In the genomic region with DNA sequence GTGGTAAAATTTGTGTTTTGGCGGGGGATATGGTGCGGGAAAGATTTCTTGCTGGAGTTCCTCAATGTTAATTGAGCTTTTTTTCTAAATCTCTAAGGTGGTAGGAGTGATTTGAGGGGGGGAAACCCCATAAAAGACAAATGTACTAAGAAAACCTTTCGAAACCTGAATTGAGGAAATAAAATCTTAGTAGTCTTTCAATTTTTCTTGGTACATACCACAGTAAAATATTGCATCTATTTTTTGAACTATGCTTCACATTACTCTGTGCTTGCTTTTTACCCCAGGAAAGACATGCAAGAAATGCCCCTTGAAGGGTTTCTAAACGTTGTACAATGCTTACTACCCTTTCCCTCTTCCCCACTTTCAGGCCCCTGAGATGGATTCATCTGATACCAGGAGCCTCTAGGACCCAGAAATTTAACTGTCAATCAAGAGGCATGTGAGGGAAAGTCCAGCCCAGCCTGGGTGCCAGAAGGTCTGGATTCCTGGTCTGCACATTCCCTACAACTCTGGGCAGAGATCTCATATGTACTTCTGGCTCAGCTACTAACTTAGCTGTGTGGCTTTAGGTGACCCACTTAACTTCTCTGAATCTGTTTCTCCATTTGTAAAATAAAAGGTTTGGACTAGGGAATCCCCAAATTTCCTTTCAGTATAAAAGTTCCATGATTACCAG, we compare ENCODE assay signal across 8 cellular contexts. TPM values are rescaled to one million over a fixed set of nuclear protein-coding genes. Genes with fewer than 3 reads are reported as not detected.
DNase-seq lines count a peak whose midpoint lies in the region; ATAC-seq and TF ChIP-seq lines count a peak whose summit lies in the region.

No MANE protein-coding gene starts in this region.

- H3K9me3 ChIP-seq in CD8-positive, alpha-beta T cell (ENCODE audit: low read length) = no peaks in the 10 kb centered on the region
- no peaks in the 10 kb centered on the region for H3K9me3 ChIP-seq in HCT116 (ENCODE audit: control insufficient read depth in 1 of 2, insufficient read depth in 1 of 2, low read depth in 1 of 2, low read length in 2 of 2)

- H3K9me2 ChIP-seq in HCT116 (ENCODE audit: insufficient read depth) = no peaks in the 10 kb centered on the region

- H3K9ac ChIP-seq in HCT116 (ENCODE audit: low read length) = peak overlapping the region; percentile 20; the same call in 1 of the 2 replicates

- peaks cover 99% of the 10 kb centered on the region for H3K4me1 ChIP-seq in CD8-positive, alpha-beta T cell (ENCODE audit: insufficient read depth, low read length)
- peaks cover 11 to 22% of the 10 kb centered on the region in 2 experiments for H3K4me1 ChIP-seq in HCT116 (ENCODE audit: control insufficient read depth in 1 of 2, insufficient read depth in 2 of 2, low read length in 2 of 2)

- H3K9me3 Mint-ChIP-seq in CD8-positive, alpha-beta T cell = no peaks in the 10 kb centered on the region
- peaks cover 2% of the 10 kb centered on the region for H3K9me3 Mint-ChIP-seq in activated naive CD8-positive, alpha-beta T cell treated with anti-CD3 and anti-CD28 coated beads for 36 hours
- H3K9me3 Mint-ChIP-seq in naive B cell = no peaks in the 10 kb centered on the region

- peak overlapping the region; percentile 66 for H3K4me3 Mint-ChIP-seq in CD8-positive, alpha-beta T cell
- H3K4me3 Mint-ChIP-seq in activated naive CD8-positive, alpha-beta T cell treated with anti-CD3 and anti-CD28 coated beads for 36 hours = peak overlapping the region; percentile 68
- peak overlapping the region; percentile 74 to 100 (median 86) for H3K4me3 Mint-ChIP-seq in naive B cell

- TF ChIP-seq RAD21 in HCT116 (IDR thresholded peaks at IDR 0.05; ENCODE audit: low read depth) = no peak

- no peaks in the 10 kb centered on the region for H3K36me3 ChIP-seq in CD8-positive, alpha-beta T cell (ENCODE audit: insufficient read depth, low read length)
- no peaks in the 10 kb centered on the region for H3K36me3 ChIP-seq in HCT116 (ENCODE audit: control insufficient read depth in 1 of 2, insufficient read depth in 2 of 2, low read length in 2 of 2)

- CTCF ChIA-PET in CD8-positive, alpha-beta T cell (lab: Charles Lee) = interaction anchor here (2.2 to 3.3 kb wide), 3 partner anchors 8 to 63 kb away, joined by 6 to 15 read pairs (median 12); no protein-coding TSS in a partner anchor
- CTCF ChIA-PET in HCT116 (lab: Charles Lee) = no interaction called here
- CTCF ChIA-PET in GM10248 (lab: Yijun Ruan, JAX) = interaction anchor here (1.2 to 4.7 kb wide), 4 partner anchors 14 to 23 kb away, joined by 3 to 27 read pairs (median 5); no protein-coding TSS in a partner anchor

- no peak for TF ChIP-seq POLR2A in HCT116 (IDR thresholded peaks at IDR 0.05; ENCODE audit: borderline replicate concordance, extremely low read depth, insufficient read depth, insufficient read length)

- no peak for TF ChIP-seq CTCF in CD8-positive, alpha-beta T cell (IDR thresholded peaks at IDR 0.05)
- TF ChIP-seq CTCF in HCT116 (IDR thresholded peaks at IDR 0.05 in 2 of 3, conservative IDR thresholded peaks at IDR 0.05 in 1 of 3; ENCODE audit: borderline replicate concordance in 1 of 3, insufficient read depth in 1 of 3, low read depth in 2 of 3, low read length in 2 of 3) (no peak), GM10248 (IDR thresholded peaks at IDR 0.05; ENCODE audit: control extremely low read depth, extremely low read depth, low read depth, missing control alignments) (no peak)

- peak overlapping the region; percentile 63 for H3K4me2 ChIP-seq in HCT116 (ENCODE audit: low read length)

- ATAC-seq in CD8-positive, alpha-beta T cell = no peak
- peak; percentile 68 for ATAC-seq in HCT116
- peak; percentile 49 to 51 for ATAC-seq in naive B cell (ENCODE audit: low read depth in 2 of 2)
- no peak for ATAC-seq in GM21360 (IDR thresholded peaks at IDR 0.05; ENCODE audit: unreplicated experiment)

- H3K36me3 Mint-ChIP-seq in CD8-positive, alpha-beta T cell = peaks cover 5% of the 10 kb centered on the region
- peaks cover 9% of the 10 kb centered on the region for H3K36me3 Mint-ChIP-seq in activated naive CD8-positive, alpha-beta T cell treated with anti-CD3 and anti-CD28 coated beads for 36 hours
- H3K36me3 Mint-ChIP-seq in naive B cell = no peaks in the 10 kb centered on the region

- H3K27me3 Mint-ChIP-seq in CD8-positive, alpha-beta T cell (ENCODE audit: low read depth) = no peaks in the 10 kb centered on the region
- H3K27me3 Mint-ChIP-seq in activated naive CD8-positive, alpha-beta T cell treated with anti-CD3 and anti-CD28 coated beads for 36 hours = no peaks in the 10 kb centered on the region
- no peaks in the 10 kb centered on the region for H3K27me3 Mint-ChIP-seq in naive B cell

- H3K27me3 ChIP-seq in CD8-positive, alpha-beta T cell (ENCODE audit: insufficient read depth, low read length) = no peaks in the 10 kb centered on the region
- H3K27me3 ChIP-seq in HCT116 (ENCODE audit: insufficient read depth, low read length) = no peaks in the 10 kb centered on the region

- no peaks in the 10 kb centered on the region for H4K20me1 ChIP-seq in HCT116 (ENCODE audit: insufficient read depth)

- RAD21 ChIA-PET in HCT116 (lab: Charles Lee; ENCODE audit: low non-redundant PET in 1 of 2, low total read pairs in 2 of 2, uncharacterized antibody in 2 of 2, unreplicated experiment in 2 of 2) = no interaction called here

- H2AFZ ChIP-seq in HCT116 (ENCODE audit: low read depth, low read length, poor library complexity, severe bottlenecking) = peak overlapping the region; percentile 59

- no TSS peak for BruUV-seq in HCT116 (replicated peaks; lab: Mats Ljungman, UMichigan)

- no peaks in the 10 kb centered on the region for H3K79me2 ChIP-seq in HCT116 (ENCODE audit: insufficient read depth, low read length)

- POLR2A ChIA-PET in CD8-positive, alpha-beta T cell (lab: Charles Lee) = interaction anchor here (1.0 to 2.8 kb wide), 7 partner anchors 8 to 63 kb away, joined by 3 to 18 read pairs (median 10); a partner anchor contains a TSS
- POLR2A ChIA-PET in HCT116 (lab: Charles Lee) = no interaction called here
- POLR2A ChIA-PET in GM10248 (lab: Yijun Ruan, JAX) = interaction anchor here (1.0 to 1.8 kb wide), 3 partner anchors 21 to 24 kb away, joined by 3 to 4 read pairs (median 4); no protein-coding TSS in a partner anchor

- peak overlapping the region; percentile 98 for H3K27ac Mint-ChIP-seq in CD8-positive, alpha-beta T cell
- peak overlapping the region; percentile 95 for H3K27ac Mint-ChIP-seq in activated naive CD8-positive, alpha-beta T cell treated with anti-CD3 and anti-CD28 coated beads for 36 hours
- H3K27ac Mint-ChIP-seq in naive B cell = peak overlapping the region; percentile 97 to 100 (median 98)

- intact Hi-C loops in CD8-positive, alpha-beta T cell (cut with DNase I, micrococcal nuclease) = loop anchor here in 1 of 2 experiments (10.0 kb wide), 1 partner anchor 661 kb away; a partner anchor contains a TSS
- intact Hi-C loops in HCT116 (cut with micrococcal nuclease) = no loop called here

- H3K4me3 ChIP-seq in CD8-positive, alpha-beta T cell (ENCODE audit: low read depth, low read length) = peak overlapping the region; percentile 36
- peak overlapping the region in 1 of 2 experiments; percentile 16; a peak in 2 of 4 replicates for H3K4me3 ChIP-seq in HCT116 (replicated peaks in 1 of 2; ENCODE audit: low read depth in 1 of 2, low read length in 2 of 2)

- peak overlapping the region; percentile 77 for H3K27ac ChIP-seq in CD8-positive, alpha-beta T cell (ENCODE audit: low read depth, low read length)
- no peak overlapping the region for H3K27ac ChIP-seq in HCT116 (ENCODE audit: low read depth, low read length)

- H3K4me1 Mint-ChIP-seq in CD8-positive, alpha-beta T cell (ENCODE audit: low read depth) = peaks cover 98% of the 10 kb centered on the region
- peaks cover 93% of the 10 kb centered on the region for H3K4me1 Mint-ChIP-seq in activated naive CD8-positive, alpha-beta T cell treated with anti-CD3 and anti-CD28 coated beads for 36 hours
- H3K4me1 Mint-ChIP-seq in naive B cell = peaks cover 72 to 99% (median 90%) of the 10 kb centered on the region in 3 donors

- no peak for DNase-seq in CD8-positive, alpha-beta T cell
- no peak for DNase-seq in HCT116 (ENCODE audit: low read depth, low spot score)
- no peak for DNase-seq in activated naive CD8-positive, alpha-beta T cell treated with anti-CD3 and anti-CD28 coated beads for 36 hours
- DNase-seq in naive B cell = peak; percentile 79
- DNase-seq in NCI-H2081 (lab: John Stamatoyannopoulos, UW) = no peak
- DNase-seq in GM10248 (ENCODE audit: extremely low spot score) = no peak
- no peak for DNase-seq in stimulated activated CD8-positive, alpha-beta memory T cell treated with anti-CD3 and anti-CD28 coated beads, Interleukin-4, amount 100 ng/mL, for 48 hours

TF ChIP-seq in HCT116, 20 proteins besides CTCF, POLR2A, EP300 and RAD21:
- TF ChIP-seq ZNF274 (IDR thresholded peaks at IDR 0.05; ENCODE audit: low read depth, low read length) (no peak), FOSL1 (IDR thresholded peaks at IDR 0.05; ENCODE audit: low read depth) (peak; percentile 39), SRF (IDR thresholded peaks at IDR 0.05; ENCODE audit: low read depth) (no peak), CEBPB (IDR thresholded peaks at IDR 0.05; ENCODE audit: low read depth) (no peak)
- TF ChIP-seq, protein P1, sequence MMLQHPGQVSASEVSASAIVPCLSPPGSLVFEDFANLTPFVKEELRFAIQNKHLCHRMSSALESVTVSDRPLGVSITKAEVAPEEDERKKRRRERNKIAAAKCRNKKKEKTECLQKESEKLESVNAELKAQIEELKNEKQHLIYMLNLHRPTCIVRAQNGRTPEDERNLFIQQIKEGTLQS (IDR thresholded peaks at IDR 0.05) = no peak

RNA-seq across cellular contexts. Expression of a gene that starts 5.8 kb away (rescaled TPM):
- total RNA-seq in CD8-positive, alpha-beta T cell = 100 to 1,000 TPM; 672 to 688 TPM
- 63.0 TPM for total RNA-seq in HCT116 (2021; ENCODE audit: unreplicated experiment)
- polyA plus RNA-seq in HCT116 (2012) = 52.9 and 63.0 TPM in 2 replicates
- 100 to 1,000 TPM; 125 TPM for total RNA-seq in activated naive CD8-positive, alpha-beta T cell treated with anti-CD3 and anti-CD28 coated beads for 36 hours
- polyA plus RNA-seq in naive B cell (ENCODE audit: low read depth in 6 of 6) = 100 to 1,000 TPM; 197 to 439 (median 323) TPM

RNA-seq across cellular contexts. Expression of a gene that starts 53.0 kb away (rescaled TPM):
- total RNA-seq in CD8-positive, alpha-beta T cell = 10 to 100 TPM in 1 of 2 experiments, 1 to 10 TPM in 1; 9.5 to 11.1 TPM
- total RNA-seq in HCT116 (2021; ENCODE audit: unreplicated experiment) = 38.9 TPM
- polyA plus RNA-seq in HCT116 (2012) = 15.2 and 25.5 TPM in 2 replicates
- 10 to 100 TPM; 35.6 to 37.1 TPM for total RNA-seq in activated naive CD8-positive, alpha-beta T cell treated with anti-CD3 and anti-CD28 coated beads for 36 hours
- 10 to 100 TPM; 10.6 to 22.4 (median 18.2) TPM for polyA plus RNA-seq in naive B cell (ENCODE audit: low read depth in 6 of 6)

RNA-seq across cellular contexts. Expression of a gene that starts 53.5 kb away (rescaled TPM):
- total RNA-seq in CD8-positive, alpha-beta T cell = 10 to 100 TPM; 74.6 to 77.3 TPM
- total RNA-seq in HCT116 (2021; ENCODE audit: unreplicated experiment) = 39.5 TPM
- 8.8 and 12.7 TPM in 2 replicates for polyA plus RNA-seq in HCT116 (2012)
- total RNA-seq in activated naive CD8-positive, alpha-beta T cell treated with anti-CD3 and anti-CD28 coated beads for 36 hours = 10 to 100 TPM; 45.1 to 46.1 TPM
- 100 to 1,000 TPM in 5 of 6 donors, 10 to 100 TPM in 1; 92.5 to 139 (median 123) TPM for polyA plus RNA-seq in naive B cell (ENCODE audit: low read depth in 6 of 6)

Comparison
In these comparisons a context has a peak if more than half of its experiments do, and no peak if none do; other contexts are left out.
1. ATAC-seq: peak in HCT116 (single experiment) and naive B cell (2 of 2); none in CD8-positive, alpha-beta T cell (single experiment) and GM21360 (single experiment).
2. RNA of a gene that starts 5.8 kb away (total RNA-seq): 672 to 688 TPM in CD8-positive, alpha-beta T cell; 125 TPM in activated naive CD8-positive, alpha-beta T cell treated with anti-CD3 and anti-CD28 coated beads for 36 hours and 63.0 TPM in HCT116 (single experiment); every median in the first group is over 4 times any median in the second.
3. Peak in every context shown above with its lines, with median percentiles within 50 percentile points of each other: H3K27ac Mint-ChIP-seq and H3K4me3 Mint-ChIP-seq.